Comparison of ENCODE assay signal across 30 cellular contexts in the genomic region with DNA sequence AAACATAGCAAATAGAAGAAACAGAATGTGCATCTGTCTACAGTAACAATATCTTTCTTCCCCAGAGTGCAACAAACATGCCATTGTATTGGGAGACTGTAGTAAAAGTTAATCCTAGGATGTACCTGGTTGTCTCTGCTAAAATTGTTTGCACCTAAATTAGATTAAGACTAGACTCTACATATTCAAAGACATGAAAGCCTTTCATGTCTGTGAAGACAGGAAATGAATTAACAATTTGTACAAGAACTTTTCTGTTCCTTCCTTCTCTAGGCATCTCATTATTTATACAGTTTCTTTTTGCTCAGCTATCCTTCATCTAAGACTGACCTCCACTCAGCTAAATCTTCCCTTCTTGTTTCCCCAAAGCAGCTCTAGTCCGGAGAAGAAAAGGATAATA.
"Had no signal": no experiment of that assay in that cellular context is flagged by ENCODE, and none has a peak within 500 bp of the region (broad histone marks: within the 10 kb centered on the region; RNA-seq: fewer than 3 reads in every experiment).

No MANE protein-coding gene starts in this region.

- H3K27ac Mint-ChIP-seq: activated T-helper 17 cell treated with anti-CD3 and anti-CD28 coated beads, Interleukin-2, amount 50 U/mL, for 72 hours; natural killer cell treated with Interleukin-12 subunit alpha and Interleukin-12 subunit beta and Interleukin-15 and Interleukin-18, amount 100 ng/mL, for 72 hours; stimulated activated memory B cell treated with anti-CD40 and anti-IgM and Interleukin-4, amounts not matched to agents 10 μg/mL and 1 μg/mL and 100 μg/mL, for 72 hours had no signal

- H3K4me1 ChIP-seq: body of pancreas, colonic mucosa, gastrocnemius medialis, left lung, lower lobe of right lung, right atrium auricular region, suprapubic skin, tibial artery, upper lobe of right lung had no signal

- H3K4me1 Mint-ChIP-seq: stimulated activated memory B cell treated with anti-CD40 and anti-IgM and Interleukin-4, amounts not matched to agents 10 μg/mL and 1 μg/mL and 100 μg/mL, for 72 hours had no signal

- H3K4me3 ChIP-seq: adrenal gland, body of pancreas, cardiac muscle cell, colonic mucosa, gastrocnemius medialis, left lung, lower lobe of right lung, right atrium auricular region, smooth muscle cell, suprapubic skin, tibial artery, upper lobe of right lung had no signal

- DNase-seq: activated CD8-positive, alpha-beta memory T cell treated with anti-CD3 and anti-CD28 coated beads, Interleukin-2, amount 50 U/mL, for 4 hours; activated gamma-delta T cell treated with Interleukin-2 at 50 U/mL for 16 hours; activated T-cell treated with anti-CD3 and anti-CD28 coated beads, Interleukin-2, amount 50 U/mL, for 1 hour; adrenal gland; aorta; body of pancreas; cerebellar nuclear complex; colonic mucosa; effector memory CD4-positive, alpha-beta T cell; erythroblast; gastrocnemius medialis; glutamatergic neuron; left lung; lower lobe of right lung; mesenchymal stem cell; stimulated activated CD4-positive, alpha-beta T cell treated with anti-CD3 and anti-CD28 coated beads, Interleukin-1b, Interleukin-23, amount 100 ng/mL, for 48 hours; stimulated activated CD4-positive, alpha-beta T cell treated with anti-CD3 and anti-CD28 coated beads, Interleukin-4, amount 100 ng/mL, for 4 hours; stimulated activated CD8-positive, alpha-beta memory T cell treated with anti-CD3 and anti-CD28 coated beads, Interleukin-4, amount 100 ng/mL, for 48 hours; T-helper 1 cell; T-helper 9 cell; tibial artery; upper lobe of right lung had no signal

- H3K4me3 Mint-ChIP-seq: activated T-helper 17 cell treated with anti-CD3 and anti-CD28 coated beads, Interleukin-2, amount 50 U/mL, for 72 hours; natural killer cell treated with Interleukin-12 subunit alpha and Interleukin-12 subunit beta and Interleukin-15 and Interleukin-18, amount 100 ng/mL, for 72 hours; stimulated activated memory B cell treated with anti-CD40 and anti-IgM and Interleukin-4, amounts not matched to agents 10 μg/mL and 1 μg/mL and 100 μg/mL, for 72 hours had no signal

- H3K27ac ChIP-seq: adrenal gland, body of pancreas, cardiac muscle cell, colonic mucosa, gastrocnemius medialis, left lung, lower lobe of right lung, right atrium auricular region, suprapubic skin, tibial artery, upper lobe of right lung, VCaP had no signal

- H3K9me3 ChIP-seq: adrenal gland, body of pancreas, colonic mucosa, gastrocnemius medialis, lower lobe of right lung, suprapubic skin, upper lobe of right lung had no signal

- H3K4me2 ChIP-seq: smooth muscle cell had no signal

- H3K36me3 ChIP-seq: adrenal gland, cardiac muscle cell, colonic mucosa, gastrocnemius medialis, upper lobe of right lung had no signal

- ATAC-seq: activated T-helper 17 cell treated with anti-CD3 and anti-CD28 coated beads, Interleukin-2, amount 50 U/mL, for 72 hours; body of pancreas; gastrocnemius medialis; left lung; lower lobe of right lung; natural killer cell treated with Interleukin-12 subunit alpha and Interleukin-12 subunit beta and Interleukin-15 and Interleukin-18, amount 100 ng/mL, for 72 hours; stimulated activated memory B cell treated with anti-CD40 and anti-IgM and Interleukin-4, amounts not matched to agents 10 μg/mL and 1 μg/mL and 100 μg/mL, for 72 hours; upper lobe of right lung had no signal

- H3K27me3 Mint-ChIP-seq: activated T-helper 17 cell treated with anti-CD3 and anti-CD28 coated beads, Interleukin-2, amount 50 U/mL, for 72 hours; natural killer cell treated with Interleukin-12 subunit alpha and Interleukin-12 subunit beta and Interleukin-15 and Interleukin-18, amount 100 ng/mL, for 72 hours; stimulated activated memory B cell treated with anti-CD40 and anti-IgM and Interleukin-4, amounts not matched to agents 10 μg/mL and 1 μg/mL and 100 μg/mL, for 72 hours had no signal

- H3K9me3 Mint-ChIP-seq: natural killer cell treated with Interleukin-12 subunit alpha and Interleukin-12 subunit beta and Interleukin-15 and Interleukin-18, amount 100 ng/mL, for 72 hours had no signal

- H3K27me3 ChIP-seq: adrenal gland, body of pancreas, cardiac muscle cell, colonic mucosa, gastrocnemius medialis, left lung, right atrium auricular region, suprapubic skin, tibial artery, upper lobe of right lung had no signal
